In genomic region chr14:76584271-76584702, GRCh38 we compare ENCODE assay signal across 19 cellular contexts.
DNase-seq lines count a peak whose midpoint lies in the region; ATAC-seq and TF ChIP-seq lines count a peak whose summit lies in the region.
"Had no signal": no experiment of that assay in that cellular context is flagged by ENCODE, and none has a peak within 500 bp of the region (broad histone marks: within the 10 kb centered on the region; RNA-seq: fewer than 3 reads in every experiment).

No MANE protein-coding gene starts in this region.

- no peaks in the 10 kb centered on the region for H3K9me3 ChIP-seq in body of pancreas
- no peaks in the 10 kb centered on the region for H3K9me3 ChIP-seq in T-helper 17 cell (ENCODE audit: control insufficient read depth, low read length, poor library complexity, severe bottlenecking)
- H3K9me3 ChIP-seq: BLaER1, transverse colon had no signal

- H3K4me3 Mint-ChIP-seq in progenitor cell of endocrine pancreas (ENCODE audit: low read depth) (no peak overlapping the region), T-helper 17 cell (no peak overlapping the region)
- H3K4me3 Mint-ChIP-seq in activated T-cell treated with anti-CD3 and anti-CD28 coated beads, Interleukin-2, amount 50 U/mL, for 72 hours: no peak overlapping the region
- H3K4me3 Mint-ChIP-seq: activated CD4-positive, alpha-beta memory T cell treated with anti-CD3 and anti-CD28 coated beads, Interleukin-2, amount 10 ng/mL, durations not matched to agents 7 days and 5 days; effector memory CD8-positive, alpha-beta T cell had no signal

- DNase-seq in Daoy (ENCODE audit: low read depth) (peak; percentile 73), NCI-H2081 (lab: John Stamatoyannopoulos, UW) (peak; percentile 77 to 90), body of pancreas (peak; percentile 67 to 81 (median 77)), progenitor cell of endocrine pancreas (ENCODE audit: low spot score, unreplicated experiment) (no peak), T-helper 17 cell (no peak)
- DNase-seq in activated T-cell treated with anti-CD3 and anti-CD28 coated beads, Interleukin-2, amount 50 U/mL, for 72 hours: no peak
- DNase-seq: activated CD4-positive, alpha-beta memory T cell treated with anti-CD3 and anti-CD28 coated beads, Interleukin-2, amount 10 ng/mL, durations not matched to agents 7 days and 5 days; activated effector memory CD4-positive, alpha-beta T cell treated with Interleukin-2 at 50 U/mL for 16 hours; effector memory CD8-positive, alpha-beta T cell; EL; MM.1S; NCI-H524; stimulated activated CD4-positive, alpha-beta T cell treated with anti-CD3 and anti-CD28 coated beads, Interleukin-2, amount 100 ng/mL, for 48 hours; T-helper 9 cell; transverse colon had no signal

- no peak overlapping the region for H3K4me3 ChIP-seq in body of pancreas
- H3K4me3 ChIP-seq: BLaER1, transverse colon had no signal

- intact Hi-C loops in body of pancreas (cut with DNase I): no loop called here

- 43 to 48% methylated on average over 9 of the region's 9 CpGs for WGBS in body of pancreas, 2 donors

- TF ChIP-seq CTCF in body of pancreas (IDR thresholded peaks at IDR 0.05) (no peak), progenitor cell of endocrine pancreas (IDR thresholded peaks at IDR 0.05; ENCODE audit: unreplicated experiment) (no peak)

- no peaks in the 10 kb centered on the region for H3K36me3 ChIP-seq in body of pancreas (replicated peaks in 1 of 2; ENCODE audit: insufficient read depth in 1 of 2, low read depth in 2 of 2)
- H3K36me3 ChIP-seq: BLaER1, transverse colon had no signal

- H3K9me3 Mint-ChIP-seq in progenitor cell of endocrine pancreas (ENCODE audit: low read depth): no peaks in the 10 kb centered on the region
- H3K9me3 Mint-ChIP-seq in activated T-cell treated with anti-CD3 and anti-CD28 coated beads, Interleukin-2, amount 50 U/mL, for 72 hours: no peaks in the 10 kb centered on the region
- H3K9me3 Mint-ChIP-seq: activated CD4-positive, alpha-beta memory T cell treated with anti-CD3 and anti-CD28 coated beads, Interleukin-2, amount 10 ng/mL, durations not matched to agents 7 days and 5 days; effector memory CD8-positive, alpha-beta T cell had no signal

- TF ChIP-seq POLR2A in body of pancreas (IDR thresholded peaks at IDR 0.05): no peak

- H3K27ac Mint-ChIP-seq in progenitor cell of endocrine pancreas (peak overlapping the region; percentile 47), T-helper 17 cell (no peak overlapping the region)
- H3K27ac Mint-ChIP-seq in activated T-cell treated with anti-CD3 and anti-CD28 coated beads, Interleukin-2, amount 50 U/mL, for 72 hours: no peak overlapping the region
- H3K27ac Mint-ChIP-seq: activated CD4-positive, alpha-beta memory T cell treated with anti-CD3 and anti-CD28 coated beads, Interleukin-2, amount 10 ng/mL, durations not matched to agents 7 days and 5 days had no signal

- H3K36me3 Mint-ChIP-seq in progenitor cell of endocrine pancreas (ENCODE audit: insufficient read depth) (no peaks in the 10 kb centered on the region), T-helper 17 cell (ENCODE audit: low read depth) (peaks cover 2% of the 10 kb centered on the region)
- no peaks in the 10 kb centered on the region for H3K36me3 Mint-ChIP-seq in activated T-cell treated with anti-CD3 and anti-CD28 coated beads, Interleukin-2, amount 50 U/mL, for 72 hours (ENCODE audit: insufficient read depth in 2 of 2)

- peak; percentile 94 for ATAC-seq in body of pancreas
- no peak for ATAC-seq in T-helper 17 cell
- no peak for ATAC-seq in GM18868 (IDR thresholded peaks at IDR 0.05; ENCODE audit: unreplicated experiment)
- no peak for ATAC-seq in activated T-cell treated with anti-CD3 and anti-CD28 coated beads, Interleukin-2, amount 50 U/mL, for 72 hours (replicated peaks in 1 of 2)
- ATAC-seq in HG03565 (IDR thresholded peaks at IDR 0.05; ENCODE audit: unreplicated experiment): no peak
- ATAC-seq: effector memory CD8-positive, alpha-beta T cell; foreskin keratinocyte had no signal

- H3K27me3 Mint-ChIP-seq in progenitor cell of endocrine pancreas: peaks cover 4% of the 10 kb centered on the region
- H3K27me3 Mint-ChIP-seq in T-helper 17 cell: peaks cover 20% of the 10 kb centered on the region
- no peaks in the 10 kb centered on the region for H3K27me3 Mint-ChIP-seq in activated T-cell treated with anti-CD3 and anti-CD28 coated beads, Interleukin-2, amount 50 U/mL, for 72 hours (ENCODE audit: low read depth)
- H3K27me3 Mint-ChIP-seq: activated CD4-positive, alpha-beta memory T cell treated with anti-CD3 and anti-CD28 coated beads, Interleukin-2, amount 10 ng/mL, durations not matched to agents 7 days and 5 days had no signal

- H3K4me1 ChIP-seq in body of pancreas: peaks cover 35% of the 10 kb centered on the region
- H3K4me1 ChIP-seq: BLaER1, foreskin keratinocyte had no signal

- peaks cover 2% of the 10 kb centered on the region for H3K4me1 Mint-ChIP-seq in progenitor cell of endocrine pancreas (ENCODE audit: low read depth)
- no peaks in the 10 kb centered on the region for H3K4me1 Mint-ChIP-seq in T-helper 17 cell
- H3K4me1 Mint-ChIP-seq in activated T-cell treated with anti-CD3 and anti-CD28 coated beads, Interleukin-2, amount 50 U/mL, for 72 hours (ENCODE audit: low read depth): no peaks in the 10 kb centered on the region
- H3K4me1 Mint-ChIP-seq: activated CD4-positive, alpha-beta memory T cell treated with anti-CD3 and anti-CD28 coated beads, Interleukin-2, amount 10 ng/mL, durations not matched to agents 7 days and 5 days had no signal

- peak overlapping the region; percentile 45 to 83 (median 77) for H3K27ac ChIP-seq in body of pancreas
- H3K27ac ChIP-seq: BLaER1, foreskin keratinocyte, transverse colon had no signal

- H3K27me3 ChIP-seq in body of pancreas: no peaks in the 10 kb centered on the region
- H3K27me3 ChIP-seq: BLaER1, foreskin keratinocyte, transverse colon had no signal

Comparison
In these comparisons a context has a peak if more than half of its experiments do, and no peak if none do; other contexts are left out.
1. DNase-seq: peak in Daoy (single experiment), NCI-H2081 (2 of 2) and body of pancreas (4 of 4); none in progenitor cell of endocrine pancreas (single experiment), T-helper 17 cell (0 of 3) and activated T-cell treated with anti-CD3 and anti-CD28 coated beads, Interleukin-2, amount 50 U/mL, for 72 hours (0 of 2).